1 cellular context compared by ENCODE assay signal in genomic region chr9:99595796-99596195, GRCh38.
TF ChIP-seq lines count a peak whose summit lies in the region.

No MANE protein-coding gene starts in this region.

TF ChIP-seq in GM12878, 131 proteins besides CTCF, POLR2A, EP300 and RAD21:
- TF ChIP-seq ZNF687 (IDR thresholded peaks at IDR 0.05) (peak; percentile 48; the same call in 1 of the 2 replicates), SPI1 (IDR thresholded peaks at IDR 0.05; ENCODE audit: borderline replicate concordance, insufficient read depth, low read depth, low read length) (peak; percentile 90), MEF2B (IDR thresholded peaks at IDR 0.05; ENCODE audit: partially characterized antibody, poor library complexity, severe bottlenecking) (peak; percentile 25), BCLAF1 (IDR thresholded peaks at IDR 0.05) (no peak), ETV6 (conservative IDR thresholded peaks at IDR 0.05 in 1 of 2, IDR thresholded peaks at IDR 0.05 in 1 of 2; ENCODE audit: borderline replicate concordance in 1 of 2, low read depth in 1 of 2) (peak in 1 of 2 experiments; percentile 51; a peak in 1 of 4 replicates), ZBTB40 (IDR thresholded peaks at IDR 0.05; ENCODE audit: borderline replicate concordance) (peak; percentile 26; the same call in 1 of the 2 replicates), SUPT20H (IDR thresholded peaks at IDR 0.05; ENCODE audit: borderline replicate concordance, control insufficient read depth, low read depth, low read length) (no peak), CREM (IDR thresholded peaks at IDR 0.05; ENCODE audit: low read depth) (peak; percentile 96), ZNF24 (IDR thresholded peaks at IDR 0.05) (peak; percentile 76; the same call in 1 of the 2 replicates), ZNF592 (IDR thresholded peaks at IDR 0.05) (peak; percentile 57; the same call in 1 of the 2 replicates), RAD51 (IDR thresholded peaks at IDR 0.05) (peak; percentile 56; the same call in 1 of the 2 replicates), POLR2AphosphoS5 (IDR thresholded peaks at IDR 0.05; ENCODE audit: low read length) (no peak), NBN (IDR thresholded peaks at IDR 0.05) (peak; percentile 71; the same call in 1 of the 2 replicates), PKNOX1 (IDR thresholded peaks at IDR 0.05) (peak; percentile 60), IKZF2 (IDR thresholded peaks at IDR 0.05) (peak; percentile 45 to 60; a peak in 3 of 4 replicates), EGR1 (IDR thresholded peaks at IDR 0.05; ENCODE audit: borderline replicate concordance in 1 of 2, low read depth in 2 of 2, low read length in 2 of 2) (no peak), TCF12 (IDR thresholded peaks at IDR 0.05; ENCODE audit: low read depth, low read length) (0 out of 2 replicates have a peak, but pooled peaks have one; percentile 19), ATF7 (IDR thresholded peaks at IDR 0.05; ENCODE audit: low read depth) (peak; percentile 96), USF1 (IDR thresholded peaks at IDR 0.05; ENCODE audit: borderline replicate concordance, extremely low read length, insufficient read depth, low read depth, low read length) (no peak), ELK1 (IDR thresholded peaks at IDR 0.05; ENCODE audit: low read depth, low read length) (no peak), CREB1 (IDR thresholded peaks at IDR 0.05; ENCODE audit: low read depth) (peak; percentile 96), MTA2 (IDR thresholded peaks at IDR 0.05; ENCODE audit: low read depth) (peak; percentile 75), BCL11A (IDR thresholded peaks at IDR 0.05; ENCODE audit: low read depth, low read length) (peak; percentile 43; the same call in 1 of the 2 replicates), EED (IDR thresholded peaks at IDR 0.05; ENCODE audit: low read depth) (0 out of 2 replicates have a peak, but pooled peaks have one; percentile 42), BHLHE40 (IDR thresholded peaks at IDR 0.05; ENCODE audit: borderline replicate concordance in 1 of 2, low read depth in 2 of 2, low read length in 1 of 2) (peak in 1 of 2 experiments; percentile 53; a peak in 1 of 4 replicates), ATF2 (IDR thresholded peaks at IDR 0.05; ENCODE audit: low read length) (peak; percentile 65), RUNX3 (IDR thresholded peaks at IDR 0.05; ENCODE audit: low read length) (peak; percentile 66; the same call in 1 of the 2 replicates), JUNB (IDR thresholded peaks at IDR 0.05) (peak; percentile 56; the same call in 1 of the 2 replicates), RELB (IDR thresholded peaks at IDR 0.05; ENCODE audit: low read depth) (peak; percentile 37; the same call in 1 of the 2 replicates), GABPA (IDR thresholded peaks at IDR 0.05; ENCODE audit: low read depth) (peak; percentile 57; the same call in 1 of the 2 replicates), IKZF1 (conservative IDR thresholded peaks at IDR 0.05) (peak; percentile 52), GATAD2B (conservative IDR thresholded peaks at IDR 0.05; ENCODE audit: low read depth) (0 out of 2 replicates have a peak, but pooled peaks have one; percentile 32), SIX5 (IDR thresholded peaks at IDR 0.05; ENCODE audit: low read depth, low read length, severe bottlenecking) (no peak), DPF2 (IDR thresholded peaks at IDR 0.05) (peak; percentile 61), SREBF1 (IDR thresholded peaks at IDR 0.05; ENCODE audit: low read length) (no peak)
TF ChIP-seq in GM12878: peak in this region for 27.
